In genomic region chr9:136401173-136401922, GRCh38 we compare ENCODE assay signal across 1 cellular context.
TF ChIP-seq lines count a peak whose summit lies in the region.

No MANE protein-coding gene starts in this region.

TF ChIP-seq in H1, 55 proteins besides CTCF, POLR2A, EP300 and RAD21:
- TF ChIP-seq POLR2AphosphoS5 (IDR thresholded peaks at IDR 0.05; ENCODE audit: low read depth, low read length), result peak; percentile 26; the same call in 1 of the 2 replicates
- no peak for TF ChIP-seq ATF2 (IDR thresholded peaks at IDR 0.05; ENCODE audit: low read length)
